29 cellular contexts compared by ENCODE assay signal in genomic region chr10:123884907-123885381, GRCh38. TPM values are rescaled to one million over a fixed set of nuclear protein-coding genes. Genes with fewer than 3 reads are reported as not detected.
DNase-seq lines count a peak whose midpoint lies in the region; ATAC-seq, FAIRE-seq and TF ChIP-seq lines count a peak whose summit lies in the region.
"Had no signal": no experiment of that assay in that cellular context is flagged by ENCODE, and none has a peak within 500 bp of the region (broad histone marks: within the 10 kb centered on the region; RNA-seq: fewer than 3 reads in every experiment).

No MANE protein-coding gene starts in this region.

- no peaks in the 10 kb centered on the region for H3K23me2 ChIP-seq in H1 (ENCODE audit: low read depth, low read length)

- H4K91ac ChIP-seq in H1 (replicated peaks; ENCODE audit: insufficient read length, low read length): no peak overlapping the region

- TF ChIP-seq RAD21 in H1 (IDR thresholded peaks at IDR 0.05 in 1 of 2, conservative IDR thresholded peaks at IDR 0.05 in 1 of 2; ENCODE audit: low read depth in 2 of 2, low read length in 2 of 2): no peak

- DNase-seq in NCI-H510A (lab: John Stamatoyannopoulos, UW) (peak; percentile 60), H1 (ENCODE audit: low read depth in 1 of 2, low spot score in 2 of 2) (no peak), thoracic aorta (ENCODE audit: low spot score) (no peak), NCI-H2029 (lab: John Stamatoyannopoulos, UW) (no peak), A673 (ENCODE audit: low spot score) (no peak)
- no peak for DNase-seq in activated CD8-positive, alpha-beta memory T cell treated with anti-CD3 and anti-CD28 coated beads, Interleukin-2, amount 50 U/mL, for 4 hours
- DNase-seq: activated CD4-positive, alpha-beta T cell treated with anti-CD3 and anti-CD28 coated beads for 48 hours; activated T-cell treated with anti-CD3 and anti-CD28 coated beads for 4 hours; colonic mucosa; effector memory CD8-positive, alpha-beta T cell; foreskin fibroblast; HCEC 1CT; heart right ventricle; KBM-7; natural killer cell; NCI-H1092 treated with DMSO at 0.1 percent for 48 hours; NCI-H1930; NCI-H82; occipital lobe; SJCRH30; stimulated activated naive CD8-positive, alpha-beta T cell treated with anti-CD3 and anti-CD28 coated beads, Interleukin-15, Interleukin-2, amounts not matched to agents 100 U/mL and 50 U/mL, for 24 hours; T-helper 9 cell; WERI-Rb-1 had no signal

- H3K79me1 ChIP-seq in H1 (ENCODE audit: low read depth, low read length): no peaks in the 10 kb centered on the region

- no peak overlapping the region for H2BK5ac ChIP-seq in H1 (ENCODE audit: low read depth, low read length)

- H3K27ac ChIP-seq in H1 (ENCODE audit: low read depth, low read length) (no peak overlapping the region), muscle layer of duodenum (ENCODE audit: low read length) (peak overlapping the region; percentile 53), thoracic aorta (peak overlapping the region; percentile 92 to 99), A673 (ENCODE audit: low read depth, low read length, poor library complexity, severe bottlenecking) (no peak overlapping the region)
- H3K27ac ChIP-seq: BLaER1 treated with 17β-estradiol and CSF1 and Interleukin-3, amounts not matched to agents 10 nM and 100 nM; colonic mucosa; HL-60; SJCRH30; WERI-Rb-1 had no signal

- no peaks in the 10 kb centered on the region for H3K36me3 ChIP-seq in H1 (ENCODE audit: control insufficient read depth in 2 of 4, insufficient read depth in 4 of 4, low read length in 3 of 4)
- no peaks in the 10 kb centered on the region for H3K36me3 ChIP-seq in muscle layer of duodenum (ENCODE audit: control insufficient read depth in 1 of 2, insufficient read depth in 2 of 2, low read length in 2 of 2)
- no peaks in the 10 kb centered on the region for H3K36me3 ChIP-seq in thoracic aorta
- no peaks in the 10 kb centered on the region for H3K36me3 ChIP-seq in A673 (ENCODE audit: insufficient read depth, low read length, poor library complexity, severe bottlenecking)
- H3K36me3 ChIP-seq: BLaER1 treated with 17β-estradiol and CSF1 and Interleukin-3, amounts not matched to agents 10 nM and 100 nM; colonic mucosa; heart right ventricle; SJCRH30; WERI-Rb-1 had no signal

- H3K23ac ChIP-seq in H1 (ENCODE audit: insufficient read length): no peak overlapping the region

- no peak for TF ChIP-seq EP300 in H1 (IDR thresholded peaks at IDR 0.05; ENCODE audit: borderline replicate concordance in 1 of 2, low read depth in 2 of 2, low read length in 2 of 2)

- no peak overlapping the region for H3K56ac ChIP-seq in H1 (replicated peaks; ENCODE audit: insufficient read length, low read depth, low read length)

- H2BK15ac ChIP-seq in H1 (ENCODE audit: low read length): no peak overlapping the region

- BruUV-seq in A673 (replicated peaks; lab: Mats Ljungman, UMichigan): no TSS peak

- H3K14ac ChIP-seq in H1 (ENCODE audit: insufficient read length): no peak overlapping the region

- no peaks in the 10 kb centered on the region for H3K79me2 ChIP-seq in H1 (ENCODE audit: control insufficient read depth in 1 of 2, insufficient read depth in 2 of 2, low read length in 2 of 2)

- ATAC-seq in thoracic aorta (ENCODE audit: insufficient number of reproducible peaks, low FRiP score, low read depth): no peak
- ATAC-seq: effector memory CD8-positive, alpha-beta T cell; natural killer cell; stimulated activated naive CD8-positive, alpha-beta T cell treated with anti-CD3 and anti-CD28 coated beads, Interleukin-15, Interleukin-2, amounts not matched to agents 100 U/mL and 50 U/mL, for 24 hours had no signal

- H4K20me1 ChIP-seq in H1 (replicated peaks in 1 of 2; ENCODE audit: control insufficient read depth in 1 of 2, insufficient read depth in 2 of 2, low read length in 2 of 2): peaks cover 0 to 2% of the 10 kb centered on the region in 2 experiments
- H4K20me1 ChIP-seq: BLaER1 treated with 17β-estradiol and CSF1 and Interleukin-3, amounts not matched to agents 10 nM and 100 nM had no signal

- 96% methylated on average over 5 of the region's 5 CpGs; no CpG with 5 or more reads in 1 of the 2 experiments for WGBS in H1 (ENCODE audit: extremely low coverage in 1 of 2, insufficient coverage in 1 of 2, insufficient read length in 1 of 2, insufficient replicate concordance in 2 of 2, low coverage in 1 of 2, low lambda C conversion rate in 2 of 2, missing lambda C conversion rate in 1 of 2), 2 experiments

- H2AK5ac ChIP-seq in H1 (ENCODE audit: low read depth, low read length): no peak overlapping the region

- no peak overlapping the region for H3K4ac ChIP-seq in H1 (replicated peaks; ENCODE audit: insufficient read length, low read depth, low read length)

- H3K27me3 ChIP-seq in H1 (replicated peaks in 1 of 4; ENCODE audit: control insufficient read depth in 3 of 4, extremely low read depth in 1 of 4, insufficient read depth in 3 of 4, low read length in 3 of 4): no peaks in the 10 kb centered on the region
- H3K27me3 ChIP-seq in muscle layer of duodenum (ENCODE audit: low read depth, low read length): no peaks in the 10 kb centered on the region
- H3K27me3 ChIP-seq in thoracic aorta (replicated peaks; ENCODE audit: insufficient read depth): no peaks in the 10 kb centered on the region
- H3K27me3 ChIP-seq in A673 (replicated peaks; ENCODE audit: insufficient read depth, low read depth, low read length, poor library complexity): peaks cover 39% of the 10 kb centered on the region
- H3K27me3 ChIP-seq: BLaER1 treated with 17β-estradiol and CSF1 and Interleukin-3, amounts not matched to agents 10 nM and 100 nM; colonic mucosa had no signal

- TF ChIP-seq POLR2A in H1 (IDR thresholded peaks at IDR 0.05; ENCODE audit: control extremely low read depth in 1 of 2, low read depth in 2 of 2, low read length in 2 of 2): no peak

- H3K4me1 ChIP-seq in H1 (replicated peaks in 1 of 4; ENCODE audit: control insufficient read depth in 3 of 4, insufficient read depth in 4 of 4, low read length in 3 of 4) (no peaks in the 10 kb centered on the region; a peak in 1 of 7 replicates), muscle layer of duodenum (ENCODE audit: control insufficient read depth in 1 of 2, insufficient read depth in 2 of 2, low read length in 2 of 2) (peaks cover 0 to 56% of the 10 kb centered on the region in 2 donors), thoracic aorta (ENCODE audit: control insufficient read depth in 1 of 2, low read depth in 2 of 2) (peaks cover 63 to 93% of the 10 kb centered on the region in 2 donors), A673 (ENCODE audit: insufficient read depth, low read length, poor library complexity, severe bottlenecking) (no peaks in the 10 kb centered on the region)
- H3K4me1 ChIP-seq: colonic mucosa, SJCRH30 had no signal

- H3K4me3 ChIP-seq in H1 (ENCODE audit: extremely low read depth in 1 of 4, insufficient read depth in 2 of 4, low read depth in 3 of 4, low read length in 4 of 4): no peak overlapping the region
- H3K4me3 ChIP-seq in muscle layer of duodenum (ENCODE audit: low read depth in 1 of 2, low read length in 2 of 2): no peak overlapping the region
- no peak overlapping the region for H3K4me3 ChIP-seq in thoracic aorta
- no peak overlapping the region for H3K4me3 ChIP-seq in A673 (ENCODE audit: low read depth, low read length, poor library complexity, severe bottlenecking)
- H3K4me3 ChIP-seq: BLaER1 treated with 17β-estradiol and CSF1 and Interleukin-3, amounts not matched to agents 10 nM and 100 nM; colonic mucosa; heart right ventricle; SJCRH30 had no signal

- H3K9ac ChIP-seq in H1 (replicated peaks in 1 of 4; ENCODE audit: extremely low read depth in 1 of 4, low read depth in 3 of 4, low read length in 3 of 4): no peak overlapping the region
- H3K9ac ChIP-seq: BLaER1 treated with 17β-estradiol and CSF1 and Interleukin-3, amounts not matched to agents 10 nM and 100 nM had no signal

- H3K9me3 ChIP-seq in H1 (ENCODE audit: insufficient read depth in 2 of 2, low read depth in 1 of 2, low read length in 1 of 2) (no peaks in the 10 kb centered on the region), muscle layer of duodenum (ENCODE audit: control insufficient read depth in 1 of 2, low read length in 2 of 2) (no peaks in the 10 kb centered on the region), thoracic aorta (no peaks in the 10 kb centered on the region), A673 (ENCODE audit: low read depth, low read length, poor library complexity, severe bottlenecking) (no peaks in the 10 kb centered on the region)
- H3K9me3 ChIP-seq: BLaER1 treated with 17β-estradiol and CSF1 and Interleukin-3, amounts not matched to agents 10 nM and 100 nM; colonic mucosa; heart right ventricle; SJCRH30 had no signal

- no peak overlapping the region for H4K8ac ChIP-seq in H1 (ENCODE audit: extremely low read depth, insufficient read depth, low read length)

- H3K4me2 ChIP-seq in H1 (ENCODE audit: insufficient read depth in 1 of 2, low read depth in 2 of 2, low read length in 2 of 2): no peak overlapping the region
- H3K4me2 ChIP-seq: BLaER1 treated with 17β-estradiol and CSF1 and Interleukin-3, amounts not matched to agents 10 nM and 100 nM had no signal

- no peak overlapping the region for H2BK20ac ChIP-seq in H1 (ENCODE audit: low read length)

- H2AFZ ChIP-seq in H1 (ENCODE audit: low read length): no peak overlapping the region

- H4K5ac ChIP-seq in H1 (ENCODE audit: insufficient read length, low read depth, low read length): no peak overlapping the region

- no peak for FAIRE-seq in H1 (lab: Jason Lieb, UNC)
- FAIRE-seq: small intestine had no signal

- no peak overlapping the region for H2BK120ac ChIP-seq in H1 (replicated peaks; ENCODE audit: low read depth, low read length)

- H2BK12ac ChIP-seq in H1 (ENCODE audit: low read depth, low read length): 0 out of 2 replicates have a peak overlapping the region, but pooled peaks have one; percentile 23

- TF ChIP-seq CTCF in H1 (IDR thresholded peaks at IDR 0.05; ENCODE audit: control extremely low read depth in 1 of 3, insufficient read depth in 1 of 3, low read depth in 1 of 3, low read length in 3 of 3) (no peak), thoracic aorta (IDR thresholded peaks at IDR 0.05) (no peak), A673 (conservative IDR thresholded peaks at IDR 0.05; ENCODE audit: low read depth, low read length) (no peak)

- intact Hi-C loops in A673 (cut with micrococcal nuclease; ENCODE audit: unreplicated experiment): no loop called here

- CTCF ChIA-PET in H1 (lab: Charles Lee; ENCODE audit: partially characterized antibody) (interaction anchor here (0.5 kb wide), 1 partner anchor 149 kb away, joined by 3 read pairs; no protein-coding TSS in a partner anchor), A673 (lab: Charles Lee) (no interaction called here)

- H3K18ac ChIP-seq in H1 (ENCODE audit: extremely low read depth, low read length): no peak overlapping the region

- POLR2A ChIA-PET in H1 (lab: Charles Lee; ENCODE audit: partially characterized antibody): no interaction called here
- POLR2A ChIA-PET in A673 (lab: Charles Lee; ENCODE audit: low non-redundant PET): no interaction called here

RNA-seq across cellular contexts. Expression of gene CPXM2, which starts 6.7 kb away (rescaled TPM):
- total RNA-seq in H1 (2021; fragmentation: NEBNext Ultra II Directional; extraction: Animal tissue kit (Norgen Biotek cat#: 25700)): 2.5 and 2.9 TPM in 2 replicates
- polyA plus RNA-seq in H1 (2011; rRNA removed): 2.3 and 2.4 TPM in 2 replicates
- 3.1 TPM for polyA plus RNA-seq in H1 (2011; cell fraction: cytosol; rRNA removed)
- polyA plus RNA-seq in H1 (2011; cell fraction: nucleus; rRNA removed): 3.8 TPM
- 2.6 to 5.1 TPM (median 3.9 TPM) in 4 replicates for polyA plus RNA-seq in H1 (2012, experiment 1 of 2)
- 1.0 TPM for polyA plus RNA-seq in H1 (2012, experiment 2 of 2)
- polyA plus RNA-seq in H1 (2013, experiment 1 of 2): 2.9 TPM
- 3.0 TPM for polyA plus RNA-seq in H1 (2013, experiment 2 of 2)
- 1.6 and 2.1 TPM in 2 replicates for polyA minus RNA-seq in H1 (2011; rRNA and poly(A)+ RNA removed)
- 2.1 TPM for polyA minus RNA-seq in H1 (2011; cell fraction: cytosol; rRNA and poly(A)+ RNA removed)
- polyA minus RNA-seq in H1 (2011; cell fraction: nucleus; rRNA and poly(A)+ RNA removed): 5.0 TPM
- 100 to 1,000 TPM; 275 to 348 TPM for total RNA-seq in thoracic aorta
- not detected in 2 replicates for total RNA-seq in A673 (2021)
- total RNA-seq: G401, M059J, natural killer cell, SJCRH30 had no signal

Comparison
In these comparisons a context has a peak if more than half of its experiments do, and no peak if none do; other contexts are left out.
1. H3K27ac ChIP-seq: peak in muscle layer of duodenum (single experiment) and thoracic aorta (2 of 2); none in H1 (single experiment) and A673 (single experiment).
2. RNA of gene CPXM2, which starts 6.7 kb away (total RNA-seq): 275 to 348 TPM in thoracic aorta; 2.5 to 2.9 TPM in H1 and not detected in A673; every median in the first group is over 10 times any median in the second.